ENCODE assay signal across 17 cellular contexts in genomic region chr11:12180257-12181205, GRCh38.
DNase-seq lines count a peak whose midpoint lies in the region; ATAC-seq and TF ChIP-seq lines count a peak whose summit lies in the region.
"Had no signal": no experiment of that assay in that cellular context is flagged by ENCODE, and none has a peak within 500 bp of the region (broad histone marks: within the 10 kb centered on the region; RNA-seq: fewer than 3 reads in every experiment).

No MANE protein-coding gene starts in this region.

- no peak overlapping the region for H4K8ac ChIP-seq in trophoblast cell (ENCODE audit: low read depth, low read length)
- no peak overlapping the region for H4K8ac ChIP-seq in neuronal stem cell (ENCODE audit: low read depth, low read length)

- H3K4me3 ChIP-seq in coronary artery: no peak overlapping the region
- H3K4me3 ChIP-seq in trophoblast cell (ENCODE audit: low read depth, low read length): no peak overlapping the region
- H3K4me3 ChIP-seq in neuronal stem cell (ENCODE audit: low read length in 2 of 2): no peak overlapping the region
- H3K4me3 ChIP-seq: dorsolateral prefrontal cortex had no signal

- no TSS peak for BruUV-seq in Calu3 (replicated peaks; lab: Mats Ljungman, UMichigan)

- peak overlapping the region; percentile 66 for H3K27ac Mint-ChIP-seq in Calu3 (ENCODE audit: unreplicated experiment)
- H3K27ac Mint-ChIP-seq: H9, naive B cell had no signal

- ATAC-seq in GM18909 (IDR thresholded peaks at IDR 0.05; ENCODE audit: poor library complexity, unreplicated experiment): no peak

- WGBS in trophoblast cell (ENCODE audit: extremely low coverage, insufficient coverage, insufficient read length): no CpG with 5 or more reads among the region's 8 CpGs
- WGBS in neuronal stem cell (ENCODE audit: extremely low coverage in 2 of 2, insufficient read length in 2 of 2, insufficient replicate concordance in 1 of 2), 2 donors: no CpG with 5 or more reads among the region's 8 CpGs

- H2AK5ac ChIP-seq in trophoblast cell (ENCODE audit: low read length): no peak overlapping the region
- H2AK5ac ChIP-seq in neuronal stem cell (ENCODE audit: low read depth, low read length): no peak overlapping the region

- peak overlapping the region; percentile 79 to 89 for H3K27ac ChIP-seq in coronary artery
- no peak overlapping the region for H3K27ac ChIP-seq in trophoblast cell (ENCODE audit: low read depth, low read length)
- no peak overlapping the region for H3K27ac ChIP-seq in neuronal stem cell (replicated peaks; ENCODE audit: low read length)

- H3K27me3 Mint-ChIP-seq in Calu3 (ENCODE audit: unreplicated experiment): no peaks in the 10 kb centered on the region
- H3K27me3 Mint-ChIP-seq: stimulated activated naive CD8-positive, alpha-beta T cell treated with anti-CD3 and anti-CD28 coated beads, Interleukin-15, Interleukin-2, amounts not matched to agents 100 ng/mL and 50 ng/mL, for 24 hours had no signal

- H3K4me1 ChIP-seq in trophoblast cell (ENCODE audit: control insufficient read depth in 1 of 2, insufficient read depth in 2 of 2, low read length in 2 of 2) (peaks cover 19 to 20% of the 10 kb centered on the region in 2 experiments), neuronal stem cell (ENCODE audit: control insufficient read depth in 2 of 2, insufficient read depth in 1 of 2, low read depth in 1 of 2, low read length in 2 of 2) (peaks cover 0 to 6% of the 10 kb centered on the region in 2 donors)

- no peak for DNase-seq in Calu3
- peak; percentile 77 for DNase-seq in LHCN-M2 (ENCODE audit: low read depth)
- peak; percentile 68 for DNase-seq in coronary artery (ENCODE audit: low spot score)
- DNase-seq in trophoblast cell: peak; percentile 64 to 72
- no peak for DNase-seq in stimulated activated CD4-positive, alpha-beta T cell treated with anti-CD3 and anti-CD28 coated beads, Interleukin-12 subunit alpha, Interleukin-12 subunit beta, amount 100 ng/mL, for 4 hours
- DNase-seq in neuronal stem cell (ENCODE audit: low spot score): no peak
- DNase-seq in ecto neural progenitor cell (ENCODE audit: low spot score): no peak
- DNase-seq: activated CD4-positive, CD25-positive, alpha-beta regulatory T cell treated with anti-CD3 and anti-CD28 coated beads, Interleukin-2, amount 50 U/mL, for 72 hours; activated T-cell treated with anti-CD3 and anti-CD28 coated beads, Interleukin-2, amount 50 U/mL, for 1 hour; amygdala; foreskin melanocyte; GF-D8; H9; naive B cell had no signal

- H3K9ac ChIP-seq in trophoblast cell (ENCODE audit: low read length) (no peak overlapping the region), neuronal stem cell (ENCODE audit: low read depth, low read length, poor library complexity) (no peak overlapping the region)

- no peak overlapping the region for H4K12ac ChIP-seq in trophoblast cell (ENCODE audit: low read depth, low read length)

- CTCF ChIA-PET in Calu3 (lab: Charles Lee): interaction anchor here (0.6 to 2.2 kb wide), 4 partner anchors 15 to 24 kb away, joined by 3 to 11 read pairs (median 6); no protein-coding TSS in a partner anchor

- H4K91ac ChIP-seq in trophoblast cell (ENCODE audit: low read depth, low read length): no peak overlapping the region
- H4K91ac ChIP-seq in neuronal stem cell (ENCODE audit: low read depth, low read length, poor library complexity): no peak overlapping the region

- H3K9me3 ChIP-seq in trophoblast cell (ENCODE audit: insufficient read depth, low read depth, low read length) (no peaks in the 10 kb centered on the region), neuronal stem cell (replicated peaks in 1 of 2; ENCODE audit: control insufficient read depth in 2 of 2, insufficient read depth in 1 of 2, low read depth in 1 of 2, low read length in 2 of 2) (no peaks in the 10 kb centered on the region)

- H2BK15ac ChIP-seq in neuronal stem cell (ENCODE audit: low read length): no peak overlapping the region

- H3K4ac ChIP-seq in trophoblast cell (ENCODE audit: low read depth, low read length): no peak overlapping the region
- H3K4ac ChIP-seq in neuronal stem cell (ENCODE audit: low read length): no peak overlapping the region

- intact Hi-C loops in Calu3 (cut with micrococcal nuclease; ENCODE audit: unreplicated experiment): no loop called here

- H2BK5ac ChIP-seq in trophoblast cell (ENCODE audit: low read depth, low read length, poor library complexity): no peak overlapping the region
- H2BK5ac ChIP-seq in neuronal stem cell (ENCODE audit: low read length): no peak overlapping the region

- H3K79me2 ChIP-seq in trophoblast cell (ENCODE audit: control insufficient read depth, insufficient read depth, low read length, poor library complexity): peaks cover 8% of the 10 kb centered on the region

- H2BK12ac ChIP-seq in trophoblast cell (ENCODE audit: low read length) (no peak overlapping the region), neuronal stem cell (ENCODE audit: low read length) (no peak overlapping the region)

- no peaks in the 10 kb centered on the region for H3K9me3 Mint-ChIP-seq in Calu3 (ENCODE audit: low read depth, unreplicated experiment)
- H3K9me3 Mint-ChIP-seq: H9; stimulated activated naive CD8-positive, alpha-beta T cell treated with anti-CD3 and anti-CD28 coated beads, Interleukin-15, Interleukin-2, amounts not matched to agents 100 ng/mL and 50 ng/mL, for 24 hours had no signal

- H3K36me3 ChIP-seq in trophoblast cell (ENCODE audit: control insufficient read depth in 1 of 2, insufficient read depth in 2 of 2, low read length in 2 of 2) (peaks cover 0 to 3% of the 10 kb centered on the region in 2 experiments), neuronal stem cell (replicated peaks in 1 of 2; ENCODE audit: control insufficient read depth in 2 of 2, insufficient read depth in 2 of 2, low read length in 2 of 2) (no peaks in the 10 kb centered on the region)

- H3K18ac ChIP-seq in trophoblast cell (ENCODE audit: low read length): no peak overlapping the region
- H3K18ac ChIP-seq in neuronal stem cell (ENCODE audit: low read length): no peak overlapping the region

- H3K79me1 ChIP-seq in trophoblast cell (ENCODE audit: low read length) (peaks cover 32% of the 10 kb centered on the region), neuronal stem cell (ENCODE audit: low read depth, low read length) (no peaks in the 10 kb centered on the region)

- peak overlapping the region; percentile 15 for H3K4me3 Mint-ChIP-seq in Calu3 (ENCODE audit: low read depth, unreplicated experiment)
- H3K4me3 Mint-ChIP-seq: H9; naive B cell; stimulated activated naive CD8-positive, alpha-beta T cell treated with anti-CD3 and anti-CD28 coated beads, Interleukin-15, Interleukin-2, amounts not matched to agents 100 ng/mL and 50 ng/mL, for 24 hours had no signal

- H3K23ac ChIP-seq in trophoblast cell (ENCODE audit: low read length) (no peak overlapping the region), neuronal stem cell (ENCODE audit: low read depth, low read length, poor library complexity) (no peak overlapping the region)

- H2BK120ac ChIP-seq in trophoblast cell (ENCODE audit: insufficient read depth, low read length, poor library complexity): no peak overlapping the region
- H2BK120ac ChIP-seq in neuronal stem cell (ENCODE audit: low read depth, low read length): no peak overlapping the region

- H3K14ac ChIP-seq in trophoblast cell (ENCODE audit: low read length) (no peak overlapping the region), neuronal stem cell (ENCODE audit: low read length) (no peak overlapping the region)

- H3K27me3 ChIP-seq in trophoblast cell (ENCODE audit: insufficient read depth, low read length) (no peaks in the 10 kb centered on the region), neuronal stem cell (ENCODE audit: control insufficient read depth in 3 of 3, insufficient read depth in 3 of 3, low read depth in 1 of 3, low read length in 3 of 3) (no peaks in the 10 kb centered on the region)
- H3K27me3 ChIP-seq: dorsolateral prefrontal cortex had no signal

- H3K4me2 ChIP-seq in trophoblast cell (ENCODE audit: low read length) (no peak overlapping the region), neuronal stem cell (ENCODE audit: insufficient read depth, low read length, poor library complexity, severe bottlenecking) (no peak overlapping the region)

- TF ChIP-seq CTCF in Calu3 (IDR thresholded peaks at IDR 0.05; ENCODE audit: unreplicated experiment) (no peak), coronary artery (IDR thresholded peaks at IDR 0.05) (no peak)

- peaks cover 49% of the 10 kb centered on the region for H3K36me3 Mint-ChIP-seq in Calu3 (ENCODE audit: insufficient read depth, unreplicated experiment)
- H3K36me3 Mint-ChIP-seq: naive B cell had no signal

- H2AFZ ChIP-seq in trophoblast cell (ENCODE audit: insufficient read depth, low read length, poor library complexity) (no peak overlapping the region), neuronal stem cell (ENCODE audit: low read length) (no peak overlapping the region)

- H3K4me1 Mint-ChIP-seq in Calu3 (ENCODE audit: low read depth, unreplicated experiment): peaks cover 65% of the 10 kb centered on the region
- H3K4me1 Mint-ChIP-seq: naive B cell had no signal

Comparison
In these comparisons a context has a peak if more than half of its experiments do, and no peak if none do; other contexts are left out.
1. DNase-seq: peak in LHCN-M2 (single experiment), coronary artery (single experiment) and trophoblast cell (2 of 2); none in Calu3 (single experiment), stimulated activated CD4-positive, alpha-beta T cell treated with anti-CD3 and anti-CD28 coated beads, Interleukin-12 subunit alpha, Interleukin-12 subunit beta, amount 100 ng/mL, for 4 hours (single experiment), neuronal stem cell (single experiment) and ecto neural progenitor cell (single experiment).
2. H3K27ac ChIP-seq: peak in coronary artery (2 of 2); none in trophoblast cell (single experiment) and neuronal stem cell (single experiment).